Comparison of ENCODE assay signal across 1 cellular context in the genomic region with DNA sequence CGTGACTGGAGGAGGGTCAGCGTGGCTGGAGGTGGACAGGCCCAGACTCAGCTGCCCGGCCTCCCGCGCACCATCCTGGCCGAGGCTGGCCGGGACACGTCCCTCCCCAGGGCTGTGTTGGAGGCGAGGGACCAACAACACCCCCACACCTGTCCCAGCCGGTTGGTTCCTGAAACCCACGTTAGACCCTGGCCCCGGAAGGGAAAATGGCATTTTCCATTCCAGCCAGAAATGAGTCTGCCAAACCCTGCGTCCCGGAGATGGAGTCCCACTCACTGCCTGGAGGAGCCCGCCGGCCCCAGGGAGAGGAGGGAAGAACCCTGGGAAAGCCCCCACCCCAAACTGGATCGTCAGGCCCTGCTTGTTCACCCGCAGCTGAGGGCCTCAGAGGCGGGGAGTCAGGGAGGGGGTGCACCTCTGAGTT.
A peak's percentile ranks its signal among the peaks of the same experiment; 100 is the strongest.
TF ChIP-seq lines count a peak whose summit lies in the region.

No MANE protein-coding gene starts in this region.

TF ChIP-seq in K562, 482 proteins besides CTCF, POLR2A, EP300 and RAD21 (continues in another document):
- no peak for TF ChIP-seq U2AF2 (optimal IDR thresholded peaks at IDR 0.05; ENCODE audit: low read depth, low read length)
- no peak for TF ChIP-seq PHF20 (IDR thresholded peaks at IDR 0.05; ENCODE audit: partially characterized antibody)
- TF ChIP-seq, protein P1, sequence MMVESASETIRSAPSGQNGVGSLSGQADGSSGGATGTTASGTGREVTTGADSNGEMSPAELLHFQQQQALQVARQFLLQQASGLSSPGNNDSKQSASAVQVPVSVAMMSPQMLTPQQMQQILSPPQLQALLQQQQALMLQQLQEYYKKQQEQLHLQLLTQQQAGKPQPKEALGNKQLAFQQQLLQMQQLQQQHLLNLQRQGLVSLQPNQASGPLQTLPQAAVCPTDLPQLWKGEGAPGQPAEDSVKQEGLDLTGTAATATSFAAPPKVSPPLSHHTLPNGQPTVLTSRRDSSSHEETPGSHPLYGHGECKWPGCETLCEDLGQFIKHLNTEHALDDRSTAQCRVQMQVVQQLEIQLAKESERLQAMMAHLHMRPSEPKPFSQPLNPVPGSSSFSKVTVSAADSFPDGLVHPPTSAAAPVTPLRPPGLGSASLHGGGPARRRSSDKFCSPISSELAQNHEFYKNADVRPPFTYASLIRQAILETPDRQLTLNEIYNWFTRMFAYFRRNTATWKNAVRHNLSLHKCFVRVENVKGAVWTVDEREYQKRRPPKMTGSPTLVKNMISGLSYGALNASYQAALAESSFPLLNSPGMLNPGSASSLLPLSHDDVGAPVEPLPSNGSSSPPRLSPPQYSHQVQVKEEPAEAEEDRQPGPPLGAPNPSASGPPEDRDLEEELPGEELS (CRISPR knock-in tag; IDR thresholded peaks at IDR 0.05; ENCODE audit: borderline replicate concordance): no peak
- no peak for TF ChIP-seq MITF (IDR thresholded peaks at IDR 0.05)
- TF ChIP-seq CHD1 (IDR thresholded peaks at IDR 0.05; ENCODE audit: low read length): no peak
- no peak for TF ChIP-seq MCM3 (IDR thresholded peaks at IDR 0.05)
- no peak for TF ChIP-seq PHB2 (IDR thresholded peaks at IDR 0.05; ENCODE audit: low read depth)
- TF ChIP-seq NR1H2 (CRISPR knock-in tag; IDR thresholded peaks at IDR 0.05): no peak
- TF ChIP-seq ZNF592 (IDR thresholded peaks at IDR 0.05): peak; percentile 23; the same call in 1 of the 2 replicates
- TF ChIP-seq MIER1 (IDR thresholded peaks at IDR 0.05; ENCODE audit: low read depth): no peak
- TF ChIP-seq ZHX1 (conservative IDR thresholded peaks at IDR 0.05; ENCODE audit: low read length): no peak
- TF ChIP-seq POLR2G (IDR thresholded peaks at IDR 0.05; ENCODE audit: low read depth, low read length): peak; percentile 57
- TF ChIP-seq TCFL5 (CRISPR knock-in tag; conservative IDR thresholded peaks at IDR 0.05): no peak
- TF ChIP-seq KDM5B (IDR thresholded peaks at IDR 0.05; ENCODE audit: insufficient replicate concordance, low read depth, low read length): peak; percentile 58
- no peak for TF ChIP-seq ZNF764 (CRISPR knock-in tag; IDR thresholded peaks at IDR 0.05; ENCODE audit: low read depth)
- no peak for TF ChIP-seq ZNF398 (CRISPR knock-in tag; IDR thresholded peaks at IDR 0.05)
- TF ChIP-seq SP1 (CRISPR knock-in tag; IDR thresholded peaks at IDR 0.05): no peak
- TF ChIP-seq ELK1 (CRISPR knock-in tag; IDR thresholded peaks at IDR 0.05): no peak
- no peak for TF ChIP-seq SREBF2 (CRISPR knock-in tag; IDR thresholded peaks at IDR 0.05)
- no peak for TF ChIP-seq ZNF408 (CRISPR knock-in tag; IDR thresholded peaks at IDR 0.05; ENCODE audit: low read depth)
- no peak for TF ChIP-seq DMBX1 (CRISPR knock-in tag; IDR thresholded peaks at IDR 0.05; ENCODE audit: borderline replicate concordance)
- no peak for TF ChIP-seq ZNF124 (CRISPR knock-in tag; IDR thresholded peaks at IDR 0.05)
- TF ChIP-seq MYBL2 (IDR thresholded peaks at IDR 0.05; ENCODE audit: low read depth): no peak
- no peak for TF ChIP-seq MYBL2 (CRISPR knock-in tag; IDR thresholded peaks at IDR 0.05; ENCODE audit: borderline replicate concordance)
- TF ChIP-seq USF1 (CRISPR knock-in tag; IDR thresholded peaks at IDR 0.05): no peak
- TF ChIP-seq ZFX (CRISPR knock-in tag; IDR thresholded peaks at IDR 0.05): peak; percentile 39; the same call in 1 of the 2 replicates
- TF ChIP-seq HMGN3 (IDR thresholded peaks at IDR 0.05; ENCODE audit: borderline replicate concordance, extremely low read depth, insufficient read length, low read depth, low read length): no peak
- TF ChIP-seq SIX5 (IDR thresholded peaks at IDR 0.05; ENCODE audit: borderline replicate concordance in 1 of 2, insufficient read depth in 1 of 2, low read depth in 1 of 2, low read length in 2 of 2): no peak
- peak; percentile 58; the same call in 1 of the 2 replicates for TF ChIP-seq ZNF740 (CRISPR knock-in tag; IDR thresholded peaks at IDR 0.05)
- TF ChIP-seq ZNF740 (tag; IDR thresholded peaks at IDR 0.05): no peak
- no peak for TF ChIP-seq NFATC3 (IDR thresholded peaks at IDR 0.05)
- no peak for TF ChIP-seq NFE2L1 (tag; IDR thresholded peaks at IDR 0.05; ENCODE audit: borderline replicate concordance, low read depth)
- TF ChIP-seq, protein P2, sequence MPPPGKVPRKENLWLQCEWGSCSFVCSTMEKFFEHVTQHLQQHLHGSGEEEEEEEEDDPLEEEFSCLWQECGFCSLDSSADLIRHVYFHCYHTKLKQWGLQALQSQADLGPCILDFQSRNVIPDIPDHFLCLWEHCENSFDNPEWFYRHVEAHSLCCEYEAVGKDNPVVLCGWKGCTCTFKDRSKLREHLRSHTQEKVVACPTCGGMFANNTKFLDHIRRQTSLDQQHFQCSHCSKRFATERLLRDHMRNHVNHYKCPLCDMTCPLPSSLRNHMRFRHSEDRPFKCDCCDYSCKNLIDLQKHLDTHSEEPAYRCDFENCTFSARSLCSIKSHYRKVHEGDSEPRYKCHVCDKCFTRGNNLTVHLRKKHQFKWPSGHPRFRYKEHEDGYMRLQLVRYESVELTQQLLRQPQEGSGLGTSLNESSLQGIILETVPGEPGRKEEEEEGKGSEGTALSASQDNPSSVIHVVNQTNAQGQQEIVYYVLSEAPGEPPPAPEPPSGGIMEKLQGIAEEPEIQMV (tag; conservative IDR thresholded peaks at IDR 0.05; ENCODE audit: low read depth): no peak
- TF ChIP-seq, protein P3, sequence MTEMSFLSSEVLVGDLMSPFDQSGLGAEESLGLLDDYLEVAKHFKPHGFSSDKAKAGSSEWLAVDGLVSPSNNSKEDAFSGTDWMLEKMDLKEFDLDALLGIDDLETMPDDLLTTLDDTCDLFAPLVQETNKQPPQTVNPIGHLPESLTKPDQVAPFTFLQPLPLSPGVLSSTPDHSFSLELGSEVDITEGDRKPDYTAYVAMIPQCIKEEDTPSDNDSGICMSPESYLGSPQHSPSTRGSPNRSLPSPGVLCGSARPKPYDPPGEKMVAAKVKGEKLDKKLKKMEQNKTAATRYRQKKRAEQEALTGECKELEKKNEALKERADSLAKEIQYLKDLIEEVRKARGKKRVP (CRISPR knock-in tag; IDR thresholded peaks at IDR 0.05): no peak
- no peak for TF ChIP-seq TRIM28 (IDR thresholded peaks at IDR 0.05)
- no peak for TF ChIP-seq TSC22D4 (tag; IDR thresholded peaks at IDR 0.05)
- TF ChIP-seq ETV5 (CRISPR knock-in tag; IDR thresholded peaks at IDR 0.05; ENCODE audit: low read depth): no peak
- no peak for TF ChIP-seq ZNF239 (CRISPR knock-in tag; IDR thresholded peaks at IDR 0.05)
- TF ChIP-seq CBX3 (IDR thresholded peaks at IDR 0.05; ENCODE audit: borderline replicate concordance in 1 of 2, low read length in 2 of 2): no peak
- TF ChIP-seq ZC3H11A (IDR thresholded peaks at IDR 0.05; ENCODE audit: low read depth, low read length): no peak
- no peak for TF ChIP-seq ZNF395 (CRISPR knock-in tag; IDR thresholded peaks at IDR 0.05)
- peak; percentile 23; the same call in 1 of the 2 replicates for TF ChIP-seq PHF8 (IDR thresholded peaks at IDR 0.05; ENCODE audit: borderline replicate concordance, low read length)
